Comparison of ENCODE assay signal across 8 cellular contexts in the genomic region with DNA sequence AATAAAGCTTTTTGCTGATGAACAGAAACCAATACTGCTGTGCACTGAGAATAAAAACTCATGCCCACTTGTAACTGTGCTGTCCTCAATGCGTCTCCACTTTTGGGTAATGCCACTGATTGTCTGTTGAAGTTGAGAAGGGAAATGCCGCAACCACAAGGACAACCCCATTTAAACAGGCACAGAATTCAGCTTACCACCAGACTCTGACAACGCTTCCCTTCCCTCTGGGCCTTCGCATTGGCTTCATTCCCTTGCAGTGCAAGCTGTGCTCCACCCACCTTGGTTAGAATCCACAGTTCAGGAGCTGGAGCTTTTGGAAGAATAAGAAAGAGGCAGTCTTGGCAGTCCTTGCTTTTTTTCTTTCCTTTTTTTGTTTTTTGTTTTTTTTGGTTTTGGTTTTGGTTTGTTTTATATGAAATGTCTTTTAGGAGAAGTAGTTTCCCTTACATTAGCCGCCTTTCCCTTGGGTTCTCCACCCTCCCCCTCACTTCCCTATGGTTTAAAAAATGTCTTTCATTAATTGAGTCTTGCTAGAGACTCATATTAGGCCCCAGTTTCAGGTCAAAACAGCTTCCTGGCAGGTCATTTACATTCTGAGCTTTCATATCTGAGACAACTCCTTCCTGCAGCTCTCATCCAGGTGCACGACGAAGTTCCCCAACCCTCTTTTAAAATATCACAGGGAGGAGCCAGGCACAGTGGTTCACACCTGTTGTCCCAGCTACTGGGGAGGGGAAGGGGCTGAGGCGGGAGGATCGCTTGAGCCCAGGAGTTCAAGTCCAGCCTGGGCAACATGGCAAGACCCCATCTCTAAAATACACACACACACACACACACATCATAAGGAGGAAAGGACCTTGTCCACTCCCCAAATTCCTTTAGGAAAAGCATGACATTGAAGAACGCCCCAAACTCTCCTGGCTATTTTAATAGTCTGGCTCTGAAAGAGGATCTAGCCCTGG. TPM values are rescaled to one million over a fixed set of nuclear protein-coding genes. Genes with fewer than 3 reads are reported as not detected.
DNase-seq lines count a peak whose midpoint lies in the region; ATAC-seq, FAIRE-seq and TF ChIP-seq lines count a peak whose summit lies in the region.

No MANE protein-coding gene starts in this region.

- H3K36me3 Mint-ChIP-seq in mesothelial cell of epicardium = peaks cover 38% of the 10 kb centered on the region

- peaks cover 10% of the 10 kb centered on the region for H3K4me1 Mint-ChIP-seq in mesothelial cell of epicardium

- H3K4me3 Mint-ChIP-seq in mesothelial cell of epicardium = no peak overlapping the region

- TF ChIP-seq CTCF in mesothelial cell of epicardium (IDR thresholded peaks at IDR 0.05; ENCODE audit: unreplicated experiment) = no peak

- FAIRE-seq in GM12892 (lab: Jason Lieb, UNC) = peak; percentile 87

- H3K27me3 Mint-ChIP-seq in mesothelial cell of epicardium (ENCODE audit: low read depth) = no peaks in the 10 kb centered on the region

- no peak overlapping the region for H3K9ac ChIP-seq in NT2/D1 (ENCODE audit: insufficient read length, low read depth)

- peak overlapping the region; percentile 89 for H3K27ac Mint-ChIP-seq in mesothelial cell of epicardium

- H3K9me3 Mint-ChIP-seq in mesothelial cell of epicardium = peaks cover 7% of the 10 kb centered on the region

- DNase-seq in GM12892 (ENCODE audit: insufficient read length) (no peak), NT2/D1 (ENCODE audit: low read depth, low spot score) (peak; percentile 32), cerebellar cortex (ENCODE audit: low spot score) (peak; percentile 91), mesothelial cell of epicardium (ENCODE audit: low spot score in 2 of 2, unreplicated experiment in 2 of 2) (no peak), NOMO-1 treated with DMSO at 0.1 percent for 48 hours (lab: John Stamatoyannopoulos, UW; ENCODE audit: unreplicated experiment) (no peak), DMS79 (lab: John Stamatoyannopoulos, UW) (no peak)

- no peaks in the 10 kb centered on the region for H3K27me3 ChIP-seq in NT2/D1 (ENCODE audit: insufficient read depth, insufficient read length)

- no peak overlapping the region for H3K4me3 ChIP-seq in NT2/D1 (ENCODE audit: insufficient read length, low read depth)

- ATAC-seq in GM19452 (IDR thresholded peaks at IDR 0.05; ENCODE audit: unreplicated experiment) = no peak
- no peak for ATAC-seq in HG03521 (IDR thresholded peaks at IDR 0.05; ENCODE audit: unreplicated experiment)

- H3K36me3 ChIP-seq in NT2/D1 (ENCODE audit: insufficient read depth, insufficient read length, low read length) = peaks cover 21% of the 10 kb centered on the region

- peaks cover 4% of the 10 kb centered on the region for H3K4me1 ChIP-seq in NT2/D1 (ENCODE audit: insufficient read depth, insufficient read length)

- no peak for TF ChIP-seq POLR2A in GM12892 (IDR thresholded peaks at IDR 0.05; ENCODE audit: low read depth, low read length)

- no peaks in the 10 kb centered on the region for H3K9me3 ChIP-seq in NT2/D1 (ENCODE audit: insufficient read depth, low read length)

RNA-seq across cellular contexts. Expression of a gene that starts 20.7 kb away (rescaled TPM):
- 5.2 TPM for polyA plus RNA-seq in GM12892 (2012; ENCODE audit: missing spikeins)
- 0.07 TPM in 1 of 3 replicates, not detected in the others for total RNA-seq in mesothelial cell of epicardium

RNA-seq across cellular contexts. Expression of a gene that starts 51.1 kb away (rescaled TPM):
- 5.1 TPM for polyA plus RNA-seq in GM12892 (2012; ENCODE audit: missing spikeins)
- 57.4 to 60.4 TPM (median 58.3 TPM) in 3 replicates for total RNA-seq in mesothelial cell of epicardium

RNA-seq across cellular contexts. Expression of a gene that starts 51.1 kb away (rescaled TPM):
- 56.9 TPM for polyA plus RNA-seq in GM12892 (2012; ENCODE audit: missing spikeins)
- total RNA-seq in mesothelial cell of epicardium = 105 to 113 TPM (median 111 TPM) in 3 replicates

Comparison
In these comparisons a context has a peak if more than half of its experiments do, and no peak if none do; other contexts are left out.
1. DNase-seq: peak in NT2/D1 (single experiment) and cerebellar cortex (single experiment); none in GM12892 (single experiment), mesothelial cell of epicardium (0 of 2), NOMO-1 treated with DMSO at 0.1 percent for 48 hours (single experiment) and DMS79 (single experiment).